10 cellular contexts compared by ENCODE assay signal in the genomic region with DNA sequence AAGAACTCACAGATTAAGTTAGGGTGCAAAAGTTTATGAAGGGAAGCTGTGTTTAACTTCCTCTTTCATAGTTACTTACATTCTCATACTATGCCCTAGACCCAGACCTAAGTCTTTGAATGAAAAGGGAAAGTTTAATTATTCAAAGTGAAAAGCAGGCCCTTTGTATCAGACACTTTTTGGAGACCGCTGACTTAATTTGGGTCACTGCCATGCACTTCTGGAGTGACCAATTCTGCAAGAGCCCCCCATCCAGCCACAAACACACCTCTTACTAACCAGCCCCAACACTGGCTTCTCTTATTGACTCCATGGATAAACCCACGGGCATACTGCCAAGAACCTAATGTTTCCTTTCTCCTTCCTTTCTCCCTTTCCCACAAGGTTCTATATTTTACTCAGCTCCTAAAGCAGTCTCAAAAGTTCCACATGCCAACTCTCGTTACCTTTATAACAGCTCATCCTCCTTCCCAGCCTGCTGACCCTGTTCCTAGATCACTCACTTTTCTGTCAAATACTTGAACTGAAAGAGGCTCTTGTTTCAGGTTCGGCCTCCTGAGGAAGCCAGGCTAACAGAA. TPM values are rescaled to one million over a fixed set of nuclear protein-coding genes. Genes with fewer than 3 reads are reported as not detected.
A peak's percentile ranks its signal among the peaks of the same experiment; 100 is the strongest.
DNase-seq lines count a peak whose midpoint lies in the region; ATAC-seq and TF ChIP-seq lines count a peak whose summit lies in the region.
"Had no signal": no experiment of that assay in that cellular context is flagged by ENCODE, and none has a peak within 500 bp of the region (broad histone marks: within the 10 kb centered on the region; RNA-seq: fewer than 3 reads in every experiment).

No MANE protein-coding gene starts in this region.

- H3K9me3 ChIP-seq in breast epithelium: no peaks in the 10 kb centered on the region
- H3K9me3 ChIP-seq: neutrophil had no signal

- intact Hi-C loops in posterior vena cava (cut with DNase I): loop anchor here in 1 of 2 donors (10.0 kb wide), 1 partner anchor 958 kb away; no protein-coding TSS in a partner anchor
- intact Hi-C loops in breast epithelium (cut with DNase I; ENCODE audit: low total_unique reads): no loop called here

- no peaks in the 10 kb centered on the region for H3K27me3 ChIP-seq in breast epithelium
- H3K27me3 ChIP-seq: neutrophil had no signal

- no peak for TF ChIP-seq POLR2A in breast epithelium (IDR thresholded peaks at IDR 0.05)

- no peaks in the 10 kb centered on the region for H3K4me1 ChIP-seq in breast epithelium

- H3K36me3 ChIP-seq in breast epithelium: no peaks in the 10 kb centered on the region

- no peak for TF ChIP-seq CTCF in fibroblast of mammary gland (conservative IDR thresholded peaks at IDR 0.05; ENCODE audit: control insufficient read depth, insufficient read depth, low read depth, low read length)
- TF ChIP-seq CTCF in breast epithelium (IDR thresholded peaks at IDR 0.05): no peak

- DNase-seq in activated CD4-positive, alpha-beta T cell treated with anti-CD3 and anti-CD28 coated beads for 48 hours: peak; percentile 30
- DNase-seq in activated CD4-positive, alpha-beta T cell treated with anti-CD3 and anti-CD28 coated beads, Interleukin-2, amount 50 U/mL, for 4 hours: no peak
- DNase-seq in NCI-H69 (lab: John Stamatoyannopoulos, UW): peak; percentile 1
- DNase-seq in fibroblast of mammary gland (ENCODE audit: low read depth): peak; percentile 29
- no peak for DNase-seq in posterior vena cava (ENCODE audit: low spot score)
- DNase-seq in AG08396 (ENCODE audit: low spot score): no peak
- DNase-seq in breast epithelium (ENCODE audit: low spot score in 2 of 2): no peak
- DNase-seq: DND-41 had no signal

- H3K4me3 ChIP-seq in fibroblast of mammary gland (ENCODE audit: control insufficient read depth, low read depth, low read length): no peak overlapping the region
- H3K4me3 ChIP-seq in breast epithelium: no peak overlapping the region

- ATAC-seq in HG02571 (IDR thresholded peaks at IDR 0.05; ENCODE audit: unreplicated experiment): peak; percentile 66

- H3K27ac ChIP-seq in breast epithelium: no peak overlapping the region
- H3K27ac ChIP-seq: neutrophil had no signal

RNA-seq across cellular contexts. Expression of a gene that starts 34.5 kb away (rescaled TPM):
- 10 to 100 TPM; 46.5 to 48.6 TPM for total RNA-seq in posterior vena cava
- 10 to 100 TPM; 56.8 to 85.2 (median 78.0) TPM for total RNA-seq in breast epithelium

RNA-seq across cellular contexts. Expression of a gene that starts 34.6 kb away (rescaled TPM):
- 10 to 100 TPM; 16.6 to 18.6 TPM for total RNA-seq in posterior vena cava
- total RNA-seq in breast epithelium: 10 to 100 TPM; 22.7 to 45.5 (median 38.0) TPM

RNA-seq across cellular contexts. Expression of a gene that starts 47.8 kb away (rescaled TPM):
- total RNA-seq in posterior vena cava (10 to 100 TPM; 27.1 to 41.9 TPM), breast epithelium (10 to 100 TPM; 22.9 to 55.8 (median 35.7) TPM)

Comparison
In these comparisons a context has a peak if more than half of its experiments do, and no peak if none do; other contexts are left out.
1. DNase-seq: peak in activated CD4-positive, alpha-beta T cell treated with anti-CD3 and anti-CD28 coated beads for 48 hours (single experiment), NCI-H69 (single experiment) and fibroblast of mammary gland (single experiment); none in activated CD4-positive, alpha-beta T cell treated with anti-CD3 and anti-CD28 coated beads, Interleukin-2, amount 50 U/mL, for 4 hours (0 of 2), posterior vena cava (single experiment), AG08396 (single experiment) and breast epithelium (0 of 2).